Comparison of ENCODE assay signal across 8 cellular contexts in the genomic region with DNA sequence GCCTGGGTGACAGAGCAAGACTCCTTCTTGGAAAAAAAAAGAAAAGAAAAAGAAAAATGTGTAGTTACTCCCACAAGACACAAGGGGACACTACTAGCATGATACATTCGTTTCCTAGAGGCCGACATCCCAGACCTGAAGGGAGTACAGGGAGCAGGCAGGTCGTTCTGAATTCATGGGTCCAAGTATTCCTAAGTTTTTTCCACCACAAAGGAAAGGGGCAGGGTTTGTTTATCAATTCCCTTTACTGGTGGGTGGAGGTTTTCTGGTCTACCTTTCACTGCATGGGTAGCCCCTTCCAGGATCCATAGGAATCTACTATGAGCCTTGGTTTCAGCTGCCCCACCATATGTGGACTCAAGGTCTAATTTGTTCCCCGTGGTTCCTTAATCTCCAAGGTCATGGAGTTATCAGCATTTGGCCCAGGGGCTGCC. TPM values are rescaled to one million over a fixed set of nuclear protein-coding genes. Genes with fewer than 3 reads are reported as not detected.
A peak's percentile ranks its signal among the peaks of the same experiment; 100 is the strongest.
DNase-seq lines count a peak whose midpoint lies in the region; ATAC-seq, FAIRE-seq and TF ChIP-seq lines count a peak whose summit lies in the region.

No MANE protein-coding gene starts in this region.

- DNase-seq in D721Med (ENCODE audit: insufficient read length, low spot score) (peak; percentile 87), HL-60 (ENCODE audit: low read depth in 1 of 2, low spot score in 1 of 2) (peak in 1 of 2 experiments; percentile 56), NCI-H510A treated with DMSO at 0.1 percent for 48 hours (lab: John Stamatoyannopoulos, UW) (peak; percentile 89), adipocyte (ENCODE audit: low read depth) (peak; percentile 89), left cardiac atrium (no peak), renal cortical epithelial cell (ENCODE audit: low read depth) (peak; percentile 86)

- intact Hi-C loops in left cardiac atrium (cut with DNase I): loop anchor here (1.0 to 5.0 kb wide), 2 partner anchors 144 to 146 kb away; no protein-coding TSS in a partner anchor

- no peaks in the 10 kb centered on the region for H3K27me3 ChIP-seq in HL-60 (ENCODE audit: insufficient read depth, poor library complexity, severe bottlenecking)
- H3K27me3 ChIP-seq in adipocyte (replicated peaks; ENCODE audit: control insufficient read depth, insufficient read depth, low read length): no peaks in the 10 kb centered on the region

- H3K9me3 ChIP-seq in adipocyte (ENCODE audit: control insufficient read depth, low read length): no peaks in the 10 kb centered on the region

- no peak overlapping the region for H3K4me3 ChIP-seq in HL-60 (replicated peaks; ENCODE audit: insufficient read depth, low read length)
- no peak overlapping the region for H3K4me3 ChIP-seq in adipocyte (ENCODE audit: low read length)

- H3K9ac ChIP-seq in adipocyte (ENCODE audit: low read length): peak overlapping the region; percentile 18

- TF ChIP-seq CTCF in D721Med (IDR thresholded peaks at IDR 0.05; ENCODE audit: insufficient read depth, missing control alignments): peak; percentile 76
- peak; percentile 56 for TF ChIP-seq CTCF in HL-60 (IDR thresholded peaks at IDR 0.05; ENCODE audit: insufficient read depth, low read length)

- FAIRE-seq in D721Med (lab: Jason Lieb, UNC): no peak

- ATAC-seq in left cardiac atrium (peak; percentile 73 to 81), HG02938 (IDR thresholded peaks at IDR 0.05; ENCODE audit: unreplicated experiment) (no peak), HG03520 (IDR thresholded peaks at IDR 0.05; ENCODE audit: unreplicated experiment) (no peak)

- H3K36me3 ChIP-seq in adipocyte (ENCODE audit: control insufficient read depth, insufficient read depth, low read length, severe bottlenecking): no peaks in the 10 kb centered on the region

- peaks cover 12% of the 10 kb centered on the region for H3K4me1 ChIP-seq in adipocyte (ENCODE audit: control insufficient read depth, insufficient read depth, low read length)

- H3K27ac ChIP-seq in HL-60 (replicated peaks): no peak overlapping the region

RNA-seq across cellular contexts. Expression of a gene that starts 11.8 kb away (rescaled TPM):
- total RNA-seq in left cardiac atrium (under 1 TPM in 1 of 2 donors, not detected in 1; 0.12 TPM), renal cortical epithelial cell (0.17 TPM in 1 of 2 replicates, not detected in the other)

RNA-seq across cellular contexts. Expression of a gene that starts 16.1 kb away (rescaled TPM):
- total RNA-seq in left cardiac atrium: 1 to 10 TPM; 4.1 to 7.2 TPM
- total RNA-seq in renal cortical epithelial cell: 0.52 and 0.65 TPM in 2 replicates

RNA-seq across cellular contexts. Expression of a gene that starts 20.1 kb away (rescaled TPM):
- total RNA-seq in left cardiac atrium (10 to 100 TPM; 13.4 to 21.5 TPM), renal cortical epithelial cell (67.5 and 89.6 TPM in 2 replicates)

RNA-seq across cellular contexts. Expression of a gene that starts 32.7 kb away (rescaled TPM):
- total RNA-seq in left cardiac atrium (10 to 100 TPM; 46.7 to 47.7 TPM), renal cortical epithelial cell (23.1 and 47.2 TPM in 2 replicates)

RNA-seq across cellular contexts. Expression of a gene that starts 51.7 kb away (rescaled TPM):
- 10 to 100 TPM; 21.7 to 28.9 TPM for total RNA-seq in left cardiac atrium
- total RNA-seq in renal cortical epithelial cell: 10.9 and 14.1 TPM in 2 replicates

Comparison
In these comparisons a context has a peak if more than half of its experiments do, and no peak if none do; other contexts are left out.
1. ATAC-seq: peak in left cardiac atrium (2 of 2); none in HG02938 (single experiment) and HG03520 (single experiment).